Comparison of ENCODE assay signal across 1 cellular context in genomic region chr11:68043349-68044144, GRCh38.
TF ChIP-seq lines count a peak whose summit lies in the region.

No MANE protein-coding gene starts in this region.

TF ChIP-seq in GM23338, 12 proteins besides CTCF, POLR2A, EP300 and RAD21 (continued from another document):
- TF ChIP-seq, protein P1, sequence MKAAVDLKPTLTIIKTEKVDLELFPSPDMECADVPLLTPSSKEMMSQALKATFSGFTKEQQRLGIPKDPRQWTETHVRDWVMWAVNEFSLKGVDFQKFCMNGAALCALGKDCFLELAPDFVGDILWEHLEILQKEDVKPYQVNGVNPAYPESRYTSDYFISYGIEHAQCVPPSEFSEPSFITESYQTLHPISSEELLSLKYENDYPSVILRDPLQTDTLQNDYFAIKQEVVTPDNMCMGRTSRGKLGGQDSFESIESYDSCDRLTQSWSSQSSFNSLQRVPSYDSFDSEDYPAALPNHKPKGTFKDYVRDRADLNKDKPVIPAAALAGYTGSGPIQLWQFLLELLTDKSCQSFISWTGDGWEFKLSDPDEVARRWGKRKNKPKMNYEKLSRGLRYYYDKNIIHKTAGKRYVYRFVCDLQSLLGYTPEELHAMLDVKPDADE (IDR thresholded peaks at IDR 0.05) = no peak
- TF ChIP-seq ZNF114 (CRISPR knock-in tag; IDR thresholded peaks at IDR 0.05) (no peak), STAT1 (IDR thresholded peaks at IDR 0.05; ENCODE audit: unreplicated experiment) (no peak), ZNF331 (CRISPR knock-in tag; IDR thresholded peaks at IDR 0.05; ENCODE audit: low read depth) (no peak), EZH2phosphoT487 (IDR thresholded peaks at IDR 0.05; ENCODE audit: unreplicated experiment) (no peak)
- TF ChIP-seq, protein P2, sequence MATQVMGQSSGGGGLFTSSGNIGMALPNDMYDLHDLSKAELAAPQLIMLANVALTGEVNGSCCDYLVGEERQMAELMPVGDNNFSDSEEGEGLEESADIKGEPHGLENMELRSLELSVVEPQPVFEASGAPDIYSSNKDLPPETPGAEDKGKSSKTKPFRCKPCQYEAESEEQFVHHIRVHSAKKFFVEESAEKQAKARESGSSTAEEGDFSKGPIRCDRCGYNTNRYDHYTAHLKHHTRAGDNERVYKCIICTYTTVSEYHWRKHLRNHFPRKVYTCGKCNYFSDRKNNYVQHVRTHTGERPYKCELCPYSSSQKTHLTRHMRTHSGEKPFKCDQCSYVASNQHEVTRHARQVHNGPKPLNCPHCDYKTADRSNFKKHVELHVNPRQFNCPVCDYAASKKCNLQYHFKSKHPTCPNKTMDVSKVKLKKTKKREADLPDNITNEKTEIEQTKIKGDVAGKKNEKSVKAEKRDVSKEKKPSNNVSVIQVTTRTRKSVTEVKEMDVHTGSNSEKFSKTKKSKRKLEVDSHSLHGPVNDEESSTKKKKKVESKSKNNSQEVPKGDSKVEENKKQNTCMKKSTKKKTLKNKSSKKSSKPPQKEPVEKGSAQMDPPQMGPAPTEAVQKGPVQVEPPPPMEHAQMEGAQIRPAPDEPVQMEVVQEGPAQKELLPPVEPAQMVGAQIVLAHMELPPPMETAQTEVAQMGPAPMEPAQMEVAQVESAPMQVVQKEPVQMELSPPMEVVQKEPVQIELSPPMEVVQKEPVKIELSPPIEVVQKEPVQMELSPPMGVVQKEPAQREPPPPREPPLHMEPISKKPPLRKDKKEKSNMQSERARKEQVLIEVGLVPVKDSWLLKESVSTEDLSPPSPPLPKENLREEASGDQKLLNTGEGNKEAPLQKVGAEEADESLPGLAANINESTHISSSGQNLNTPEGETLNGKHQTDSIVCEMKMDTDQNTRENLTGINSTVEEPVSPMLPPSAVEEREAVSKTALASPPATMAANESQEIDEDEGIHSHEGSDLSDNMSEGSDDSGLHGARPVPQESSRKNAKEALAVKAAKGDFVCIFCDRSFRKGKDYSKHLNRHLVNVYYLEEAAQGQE (IDR thresholded peaks at IDR 0.05; ENCODE audit: unreplicated experiment) = no peak
